Comparison of ENCODE assay signal across 8 cellular contexts in genomic region chr18:58682429-58683069, GRCh38. TPM values are rescaled to one million over a fixed set of nuclear protein-coding genes. Genes with fewer than 3 reads are reported as not detected.
DNase-seq lines count a peak whose midpoint lies in the region; TF ChIP-seq lines count a peak whose summit lies in the region.

No MANE protein-coding gene starts in this region.

- no peaks in the 10 kb centered on the region for H4K20me1 ChIP-seq in mammary epithelial cell (ENCODE audit: insufficient read depth, low read length)

- H3K4me2 ChIP-seq in mammary epithelial cell (ENCODE audit: insufficient read depth, low read depth, low read length) = peak overlapping the region; percentile 1

- CTCF ChIA-PET in mammary epithelial cell (lab: Charles Lee; ENCODE audit: low non-redundant PET) = no interaction called here

- intact Hi-C loops in mammary epithelial cell (cut with micrococcal nuclease) (no loop called here), prostate gland (cut with DNase I) (no loop called here)

- no peaks in the 10 kb centered on the region for H3K27me3 Mint-ChIP-seq in endothelial cell (ENCODE audit: unreplicated experiment)

- peaks cover 2% of the 10 kb centered on the region for H3K4me1 Mint-ChIP-seq in endothelial cell (ENCODE audit: unreplicated experiment)

- no peaks in the 10 kb centered on the region for H3K27me3 ChIP-seq in mammary epithelial cell (ENCODE audit: insufficient read depth, low read length)
- H3K27me3 ChIP-seq in prostate gland (replicated peaks; ENCODE audit: insufficient read depth) = no peaks in the 10 kb centered on the region

- DNase-seq in LHCN-M2 (ENCODE audit: low read depth) (peak; percentile 77), mammary epithelial cell (peak; percentile 64), medulla oblongata (ENCODE audit: extremely low spot score) (peak; percentile 29), endothelial cell (ENCODE audit: low spot score) (no peak), KG1 (lab: John Stamatoyannopoulos, UW) (no peak), SK-N-DZ (ENCODE audit: low spot score) (no peak), prostate gland (ENCODE audit: low spot score) (no peak)

- H3K36me3 ChIP-seq in mammary epithelial cell (ENCODE audit: insufficient read depth, low read length) = peaks cover 11% of the 10 kb centered on the region
- peaks cover 0 to 2% of the 10 kb centered on the region in 2 donors for H3K36me3 ChIP-seq in prostate gland

- H3K4me1 ChIP-seq in mammary epithelial cell (ENCODE audit: insufficient read depth, low read length) = peaks cover 20% of the 10 kb centered on the region
- no peaks in the 10 kb centered on the region for H3K4me1 ChIP-seq in prostate gland (replicated peaks)

- no TSS peak for BruUV-seq in mammary epithelial cell (replicated peaks; lab: Mats Ljungman, UMichigan)

- H3K9me3 Mint-ChIP-seq in endothelial cell (ENCODE audit: unreplicated experiment) = no peaks in the 10 kb centered on the region

- peaks cover 87% of the 10 kb centered on the region for H3K79me2 ChIP-seq in mammary epithelial cell (ENCODE audit: insufficient read depth, low read length)

- H3K9me3 ChIP-seq in mammary epithelial cell (replicated peaks; ENCODE audit: insufficient read depth, low read length) = no peaks in the 10 kb centered on the region
- H3K9me3 ChIP-seq in prostate gland = no peaks in the 10 kb centered on the region

- TF ChIP-seq CTCF in C4-2B (conservative IDR thresholded peaks at IDR 0.05) (no peak), mammary epithelial cell (conservative IDR thresholded peaks at IDR 0.05 in 1 of 2, IDR thresholded peaks at IDR 0.05 in 1 of 2; ENCODE audit: extremely low read depth in 1 of 2, insufficient read depth in 1 of 2, low read depth in 1 of 2, low read length in 2 of 2) (no peak), endothelial cell (IDR thresholded peaks at IDR 0.05; ENCODE audit: unreplicated experiment) (no peak), prostate gland (IDR thresholded peaks at IDR 0.05) (no peak)

- H3K36me3 Mint-ChIP-seq in endothelial cell (ENCODE audit: low read depth, unreplicated experiment) = no peaks in the 10 kb centered on the region

- dilution Hi-C loops in mammary epithelial cell (cut with HindIII; ENCODE audit: low sequenced_read_pairs) = no loop called here

- no peak overlapping the region for H3K27ac Mint-ChIP-seq in endothelial cell (ENCODE audit: unreplicated experiment)

- H3K9ac ChIP-seq in mammary epithelial cell (ENCODE audit: insufficient read depth, low read length) = no peak overlapping the region

- H3K27ac ChIP-seq in C4-2B (peak overlapping the region; percentile 41; the same call in 1 of the 2 replicates), mammary epithelial cell (ENCODE audit: insufficient read depth, low read depth, low read length) (no peak overlapping the region), prostate gland (no peak overlapping the region)

- no peak overlapping the region for H3K4me3 ChIP-seq in mammary epithelial cell (replicated peaks in 1 of 3; ENCODE audit: insufficient read depth in 1 of 3, low read depth in 2 of 3, low read length in 3 of 3)
- H3K4me3 ChIP-seq in prostate gland = no peak overlapping the region

- H2AFZ ChIP-seq in mammary epithelial cell (ENCODE audit: low read depth, low read length) = no peak overlapping the region

- no peak for TF ChIP-seq POLR2A in prostate gland (IDR thresholded peaks at IDR 0.05)

- in situ Hi-C loops in mammary epithelial cell (cut with MboI; ENCODE audit: low sequenced_read_pairs in 2 of 2) = no loop called here

- 47% methylated on average over 5 of the region's 5 CpGs for WGBS in mammary epithelial cell (ENCODE audit: low coverage, missing lambda C conversion rate)
- 61% methylated on average over 5 of the region's 5 CpGs for WGBS in prostate gland

- no peak overlapping the region for H3K4me3 Mint-ChIP-seq in endothelial cell (ENCODE audit: unreplicated experiment)

RNA-seq across cellular contexts. Expression of gene MALT1, which starts 11.3 kb away (rescaled TPM):
- total RNA-seq in LHCN-M2 (2014; rRNA removed) (19.5 and 20.5 TPM in 2 replicates), mammary epithelial cell (10 to 100 TPM; 34.2 to 43.0 TPM), endothelial cell (ENCODE audit: unreplicated experiment) (17.3 TPM), prostate gland (10 to 100 TPM; 41.1 to 51.6 TPM)
- polyA plus RNA-seq in LHCN-M2 (2012) = 5.4 TPM
- polyA plus RNA-seq in mammary epithelial cell = 21.0 TPM
- polyA minus RNA-seq in mammary epithelial cell = 51.1 TPM
- polyA plus RNA-seq in SK-N-DZ (2014; cell fraction: cytosol; rRNA removed) = 12.8 and 15.4 TPM in 2 replicates
- polyA plus RNA-seq in SK-N-DZ (2014; cell fraction: nucleus; rRNA removed) = 18.0 and 19.4 TPM in 2 replicates

RNA-seq across cellular contexts. Expression of gene ALPK2, which starts 53.7 kb away (rescaled TPM):
- total RNA-seq in LHCN-M2 (2014; rRNA removed) (12.1 and 16.8 TPM in 2 replicates), mammary epithelial cell (1 to 10 TPM in 1 of 2 donors, not detected in 1; 9.2 TPM), endothelial cell (ENCODE audit: unreplicated experiment) (0.59 TPM), prostate gland (under 1 TPM; 0.09 to 0.34 TPM)
- polyA plus RNA-seq in LHCN-M2 (2012) = 26.0 TPM
- not detected for polyA plus RNA-seq in mammary epithelial cell
- polyA minus RNA-seq in mammary epithelial cell = 11.6 TPM
- polyA plus RNA-seq in SK-N-DZ (2014; cell fraction: cytosol; rRNA removed) = 1.8 and 2.7 TPM in 2 replicates
- polyA plus RNA-seq in SK-N-DZ (2014; cell fraction: nucleus; rRNA removed) = 3.2 and 5.6 TPM in 2 replicates

Comparison
In these comparisons a context has a peak if more than half of its experiments do, and no peak if none do; other contexts are left out.
1. DNase-seq: peak in LHCN-M2 (single experiment), mammary epithelial cell (single experiment) and medulla oblongata (single experiment); none in endothelial cell (single experiment), KG1 (single experiment), SK-N-DZ (single experiment) and prostate gland (single experiment).